In the genomic region with DNA sequence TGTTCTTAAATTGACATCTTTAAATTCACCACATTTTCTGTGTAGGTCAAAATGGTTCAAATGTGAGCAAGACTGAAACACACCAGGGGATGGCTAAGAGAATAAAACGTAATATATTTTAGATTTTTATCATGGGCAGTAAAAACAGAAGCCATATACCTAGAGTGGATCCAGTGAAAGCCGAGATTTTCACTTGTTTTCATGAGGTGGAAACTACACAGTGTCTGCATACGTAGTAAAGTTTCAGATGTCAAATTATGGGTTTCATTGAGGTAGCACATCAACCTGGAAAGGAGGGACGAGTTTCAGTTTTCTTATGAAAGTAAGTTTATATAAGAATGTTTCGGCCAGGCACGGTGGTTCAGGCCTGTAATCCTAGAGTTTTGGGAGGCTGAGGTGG, we compare ENCODE assay signal across 1 cellular context.
TF ChIP-seq lines count a peak whose summit lies in the region.

No MANE protein-coding gene starts in this region.

TF ChIP-seq in SK-N-SH, 30 proteins besides CTCF, POLR2A, EP300 and RAD21 (continued from another document):
- TF ChIP-seq, protein P1, sequence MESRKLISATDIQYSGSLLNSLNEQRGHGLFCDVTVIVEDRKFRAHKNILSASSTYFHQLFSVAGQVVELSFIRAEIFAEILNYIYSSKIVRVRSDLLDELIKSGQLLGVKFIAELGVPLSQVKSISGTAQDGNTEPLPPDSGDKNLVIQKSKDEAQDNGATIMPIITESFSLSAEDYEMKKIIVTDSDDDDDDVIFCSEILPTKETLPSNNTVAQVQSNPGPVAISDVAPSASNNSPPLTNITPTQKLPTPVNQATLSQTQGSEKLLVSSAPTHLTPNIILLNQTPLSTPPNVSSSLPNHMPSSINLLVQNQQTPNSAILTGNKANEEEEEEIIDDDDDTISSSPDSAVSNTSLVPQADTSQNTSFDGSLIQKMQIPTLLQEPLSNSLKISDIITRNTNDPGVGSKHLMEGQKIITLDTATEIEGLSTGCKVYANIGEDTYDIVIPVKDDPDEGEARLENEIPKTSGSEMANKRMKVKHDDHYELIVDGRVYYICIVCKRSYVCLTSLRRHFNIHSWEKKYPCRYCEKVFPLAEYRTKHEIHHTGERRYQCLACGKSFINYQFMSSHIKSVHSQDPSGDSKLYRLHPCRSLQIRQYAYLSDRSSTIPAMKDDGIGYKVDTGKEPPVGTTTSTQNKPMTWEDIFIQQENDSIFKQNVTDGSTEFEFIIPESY (IDR thresholded peaks at IDR 0.05; ENCODE audit: borderline replicate concordance, low read depth): no peak
- TF ChIP-seq CHD2 (IDR thresholded peaks at IDR 0.05; ENCODE audit: low read length, partially characterized antibody) (no peak), RXRA (IDR thresholded peaks at IDR 0.05; ENCODE audit: borderline replicate concordance, low read depth) (no peak), SIN3A (IDR thresholded peaks at IDR 0.05; ENCODE audit: borderline replicate concordance, low read depth, low read length) (no peak), NFIC (IDR thresholded peaks at IDR 0.05; ENCODE audit: borderline replicate concordance) (no peak), TEAD4 (IDR thresholded peaks at IDR 0.05; ENCODE audit: borderline replicate concordance, insufficient read depth) (no peak), POLR2AphosphoS5 (IDR thresholded peaks at IDR 0.05; ENCODE audit: low read depth, low read length) (no peak), ELF1 (IDR thresholded peaks at IDR 0.05) (no peak)
- TF ChIP-seq, protein P2, sequence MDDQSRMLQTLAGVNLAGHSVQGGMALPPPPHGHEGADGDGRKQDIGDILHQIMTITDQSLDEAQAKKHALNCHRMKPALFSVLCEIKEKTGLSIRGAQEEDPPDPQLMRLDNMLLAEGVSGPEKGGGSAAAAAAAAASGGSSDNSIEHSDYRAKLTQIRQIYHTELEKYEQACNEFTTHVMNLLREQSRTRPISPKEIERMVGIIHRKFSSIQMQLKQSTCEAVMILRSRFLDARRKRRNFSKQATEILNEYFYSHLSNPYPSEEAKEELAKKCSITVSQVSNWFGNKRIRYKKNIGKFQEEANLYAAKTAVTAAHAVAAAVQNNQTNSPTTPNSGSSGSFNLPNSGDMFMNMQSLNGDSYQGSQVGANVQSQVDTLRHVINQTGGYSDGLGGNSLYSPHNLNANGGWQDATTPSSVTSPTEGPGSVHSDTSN (IDR thresholded peaks at IDR 0.05): no peak
- TF ChIP-seq, protein P3, sequence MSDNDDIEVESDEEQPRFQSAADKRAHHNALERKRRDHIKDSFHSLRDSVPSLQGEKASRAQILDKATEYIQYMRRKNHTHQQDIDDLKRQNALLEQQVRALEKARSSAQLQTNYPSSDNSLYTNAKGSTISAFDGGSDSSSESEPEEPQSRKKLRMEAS (IDR thresholded peaks at IDR 0.05; ENCODE audit: low read depth): no peak
TF ChIP-seq in SK-N-SH: peak in this region for 0.
